19 cellular contexts compared by ENCODE assay signal in genomic region chr4:125704726-125705125, GRCh38.
A peak's percentile ranks its signal among the peaks of the same experiment; 100 is the strongest.
DNase-seq lines count a peak whose midpoint lies in the region; ATAC-seq, FAIRE-seq and TF ChIP-seq lines count a peak whose summit lies in the region.
"Had no signal": no experiment of that assay in that cellular context is flagged by ENCODE, and none has a peak within 500 bp of the region (broad histone marks: within the 10 kb centered on the region; RNA-seq: fewer than 3 reads in every experiment).

No MANE protein-coding gene starts in this region.

- no peak for TF ChIP-seq CTCF in A673 (conservative IDR thresholded peaks at IDR 0.05; ENCODE audit: low read depth, low read length)
- no peak for TF ChIP-seq CTCF in astrocyte (IDR thresholded peaks at IDR 0.05; ENCODE audit: insufficient read depth, low read depth, low read length)
- no peak for TF ChIP-seq CTCF in uterus (IDR thresholded peaks at IDR 0.05)

- CTCF ChIA-PET in A673 (lab: Charles Lee): no interaction called here

- no peaks in the 10 kb centered on the region for H3K4me1 ChIP-seq in A673 (ENCODE audit: insufficient read depth, low read length, poor library complexity, severe bottlenecking)
- no peaks in the 10 kb centered on the region for H3K4me1 ChIP-seq in astrocyte (ENCODE audit: insufficient read depth, low read length)
- no peaks in the 10 kb centered on the region for H3K4me1 ChIP-seq in uterus

- no peak for TF ChIP-seq POLR2A in uterus (IDR thresholded peaks at IDR 0.05)

- no TSS peak for BruUV-seq in A673 (replicated peaks; lab: Mats Ljungman, UMichigan)

- H3K9ac ChIP-seq in astrocyte (ENCODE audit: low read length): no peak overlapping the region

- peak overlapping the region; percentile 16 for H3K27ac Mint-ChIP-seq in astrocyte (ENCODE audit: unreplicated experiment)
- H3K27ac Mint-ChIP-seq: CD4-positive, alpha-beta memory T cell; mesothelial cell of epicardium had no signal

- no peaks in the 10 kb centered on the region for H3K27me3 Mint-ChIP-seq in astrocyte (ENCODE audit: low read depth, unreplicated experiment)
- H3K27me3 Mint-ChIP-seq: CD4-positive, alpha-beta memory T cell had no signal

- H4K20me1 ChIP-seq in astrocyte (ENCODE audit: insufficient read depth, low read length): no peaks in the 10 kb centered on the region

- H3K27ac ChIP-seq in A673 (ENCODE audit: low read depth, low read length, poor library complexity, severe bottlenecking) (no peak overlapping the region), astrocyte (ENCODE audit: low read depth, low read length) (no peak overlapping the region), uterus (no peak overlapping the region)
- H3K27ac ChIP-seq: A549 had no signal

- H3K4me3 Mint-ChIP-seq in astrocyte (ENCODE audit: unreplicated experiment): no peak overlapping the region
- H3K4me3 Mint-ChIP-seq: CD4-positive, alpha-beta memory T cell; mesothelial cell of epicardium had no signal

- no peak for ATAC-seq in GM21360 (IDR thresholded peaks at IDR 0.05; ENCODE audit: unreplicated experiment)
- ATAC-seq: A549, left cardiac atrium, Panc1 had no signal

- intact Hi-C loops in A673 (cut with micrococcal nuclease; ENCODE audit: unreplicated experiment) (no loop called here), uterus (cut with DNase I; ENCODE audit: low total_unique reads) (no loop called here)

- no peaks in the 10 kb centered on the region for H3K9me3 Mint-ChIP-seq in astrocyte (ENCODE audit: unreplicated experiment)
- H3K9me3 Mint-ChIP-seq: mesothelial cell of epicardium had no signal

- FAIRE-seq in astrocyte (lab: Jason Lieb, UNC): no peak
- FAIRE-seq: A549 had no signal

- H3K4me3 ChIP-seq in A673 (ENCODE audit: low read depth, low read length, poor library complexity, severe bottlenecking): no peak overlapping the region
- no peak overlapping the region for H3K4me3 ChIP-seq in astrocyte (ENCODE audit: insufficient read depth, low read depth, low read length)
- H3K4me3 ChIP-seq in uterus: no peak overlapping the region
- H3K4me3 ChIP-seq: A549 had no signal

- no peaks in the 10 kb centered on the region for H3K36me3 ChIP-seq in A673 (ENCODE audit: insufficient read depth, low read length, poor library complexity, severe bottlenecking)
- H3K36me3 ChIP-seq in astrocyte (ENCODE audit: insufficient read depth, low read length): no peaks in the 10 kb centered on the region
- H3K36me3 ChIP-seq in uterus: no peaks in the 10 kb centered on the region

- POLR2A ChIA-PET in A673 (lab: Charles Lee; ENCODE audit: low non-redundant PET): no interaction called here

- no peak overlapping the region for H2AFZ ChIP-seq in astrocyte (ENCODE audit: low read depth, low read length)

- H3K4me1 Mint-ChIP-seq in astrocyte (ENCODE audit: low read depth, unreplicated experiment): peaks cover 21% of the 10 kb centered on the region
- H3K4me1 Mint-ChIP-seq: CD4-positive, alpha-beta memory T cell had no signal

- H3K4me2 ChIP-seq in astrocyte (ENCODE audit: low read length): no peak overlapping the region
- H3K4me2 ChIP-seq: A549 had no signal

- H3K36me3 Mint-ChIP-seq in astrocyte (ENCODE audit: low read depth, unreplicated experiment): no peaks in the 10 kb centered on the region
- H3K36me3 Mint-ChIP-seq: CD4-positive, alpha-beta memory T cell; mesothelial cell of epicardium had no signal

- H3K79me2 ChIP-seq in astrocyte (ENCODE audit: insufficient read depth, low read length): no peaks in the 10 kb centered on the region

- no peaks in the 10 kb centered on the region for H3K9me3 ChIP-seq in A673 (ENCODE audit: low read depth, low read length, poor library complexity, severe bottlenecking)
- no peaks in the 10 kb centered on the region for H3K9me3 ChIP-seq in astrocyte (ENCODE audit: insufficient read depth, low read depth, low read length)
- no peaks in the 10 kb centered on the region for H3K9me3 ChIP-seq in uterus
- H3K9me3 ChIP-seq: A549 had no signal

- H3K27me3 ChIP-seq in A673 (replicated peaks; ENCODE audit: insufficient read depth, low read depth, low read length, poor library complexity) (no peaks in the 10 kb centered on the region), astrocyte (ENCODE audit: insufficient read depth, low read length) (no peaks in the 10 kb centered on the region), uterus (peaks cover 0 to 3% of the 10 kb centered on the region in 2 donors)

- DNase-seq in A673 (ENCODE audit: low spot score): peak; percentile 22
- peak; percentile 32 for DNase-seq in HCEC 1CT
- DNase-seq in astrocyte (ENCODE audit: low read depth): peak; percentile 46
- DNase-seq in kidney glomerular epithelial cell (lab: John Stamatoyannopoulos, UW): peak; percentile 51
- no peak for DNase-seq in SHP77 (lab: John Stamatoyannopoulos, UW)
- DNase-seq in NCI-H2107 (lab: John Stamatoyannopoulos, UW): no peak
- DNase-seq in uterus: no peak
- DNase-seq: activated CD4-positive, alpha-beta T cell treated with anti-CD3 and anti-CD28 coated beads for 48 hours; activated gamma-delta T cell treated with Interleukin-2 at 50 U/mL for 16 hours; CD4-positive, alpha-beta memory T cell; DMS79 treated with DMSO at 0.1 percent for 48 hours; left cardiac atrium; NCI-H1436 treated with DMSO at 0.1 percent for 48 hours; NCI-H2227 treated with DMSO at 0.1 percent for 48 hours; stimulated activated CD4-positive, alpha-beta T cell treated with anti-CD3 and anti-CD28 coated beads, Interleukin-12 subunit alpha, Interleukin-12 subunit beta, amount 100 ng/mL, for 4 hours had no signal

Comparison
In these comparisons a context has a peak if more than half of its experiments do, and no peak if none do; other contexts are left out.
1. DNase-seq: peak in A673 (single experiment), HCEC 1CT (single experiment), astrocyte (single experiment) and kidney glomerular epithelial cell (single experiment); none in SHP77 (0 of 2), NCI-H2107 (single experiment) and uterus (0 of 2).